In genomic region chr2:63697160-63697559, GRCh38 we compare ENCODE assay signal across 30 cellular contexts.
"Had no signal": no experiment of that assay in that cellular context is flagged by ENCODE, and none has a peak within 500 bp of the region (broad histone marks: within the 10 kb centered on the region; RNA-seq: fewer than 3 reads in every experiment).

No MANE protein-coding gene starts in this region.

- H3K4me1 ChIP-seq: adrenal gland had no signal

- H3K4me3 ChIP-seq: adrenal gland, body of pancreas, esophagus muscularis mucosa, gastrocnemius medialis had no signal

- H3K27me3 ChIP-seq: adrenal gland, body of pancreas, esophagus muscularis mucosa, foreskin keratinocyte, gastrocnemius medialis had no signal

- DNase-seq: activated CD4-positive, alpha-beta memory T cell treated with anti-CD3 and anti-CD28 coated beads for 36 hours; activated CD4-positive, alpha-beta T cell treated with anti-CD3 and anti-CD28 coated beads for 36 hours; activated CD4-positive, alpha-beta T cell treated with anti-CD3 and anti-CD28 coated beads, Interleukin-2, amount 10 ng/mL, durations not matched to agents 24 days and 14 days; activated CD4-positive, CD25-positive, alpha-beta regulatory T cell; activated CD4-positive, CD25-positive, alpha-beta regulatory T cell treated with anti-CD3 and anti-CD28 coated beads, Interleukin-2, amount 50 U/mL, for 72 hours; activated CD8-positive, alpha-beta memory T cell treated with anti-CD3 and anti-CD28 coated beads, Interleukin-2, amount 10 ng/mL, durations not matched to agents 7 days and 5 days; activated CD8-positive, alpha-beta memory T cell treated with anti-CD3 and anti-CD28 coated beads, Interleukin-2, amount 50 U/mL, for 4 hours; activated CD8-positive, alpha-beta T cell treated with anti-CD3 and anti-CD28 coated beads, Interleukin-2, amount 10 ng/mL, durations not matched to agents 7 days and 5 days; activated effector memory CD4-positive, alpha-beta T cell treated with anti-CD3 and anti-CD28 coated beads, Interleukin-2, amount 50 U/mL, for 16 hours; activated naive CD4-positive, alpha-beta T cell treated with anti-CD3 and anti-CD28 coated beads for 36 hours; activated naive CD8-positive, alpha-beta T cell treated with anti-CD3 and anti-CD28 coated beads for 36 hours; activated naive CD8-positive, alpha-beta T cell treated with anti-CD3 and anti-CD28 coated beads, Interleukin-2, amount 50 U/mL, for 24 hours; activated T-cell treated with anti-CD3 and anti-CD28 coated beads, Interleukin-2, amount 50 U/mL, for 1 hour; activated T-cell treated with anti-CD3 and anti-CD28 coated beads, Interleukin-2, amount 50 U/mL, for 48 hours; adrenal gland; amygdala; aorta; body of pancreas; caudate nucleus; cortex of kidney; dermis blood vessel endothelial cell; effector CD4-positive, alpha-beta T cell; effector memory CD8-positive, alpha-beta T cell; erythroblast; gastrocnemius medialis; glutamatergic neuron; T-helper 1 cell; T-helper 17 cell had no signal

- ATAC-seq: activated CD4-positive, alpha-beta T cell treated with anti-CD3 and anti-CD28 coated beads for 36 hours; activated CD8-positive, alpha-beta memory T cell treated with anti-CD3 and anti-CD28 coated beads, Interleukin-2, amount 10 ng/mL, durations not matched to agents 7 days and 5 days; activated CD8-positive, alpha-beta T cell treated with anti-CD3 and anti-CD28 coated beads, Interleukin-2, amount 10 ng/mL, durations not matched to agents 7 days and 5 days; activated naive CD8-positive, alpha-beta T cell treated with anti-CD3 and anti-CD28 coated beads, Interleukin-2, amount 50 U/mL, for 24 hours; body of pancreas; effector memory CD8-positive, alpha-beta T cell; foreskin keratinocyte; gastrocnemius medialis; T-helper 17 cell had no signal

- H3K9me3 ChIP-seq: adrenal gland, body of pancreas, esophagus muscularis mucosa, gastrocnemius medialis had no signal

- H3K27ac ChIP-seq: adrenal gland, body of pancreas, foreskin keratinocyte, gastrocnemius medialis had no signal

- H3K36me3 ChIP-seq: adrenal gland, esophagus muscularis mucosa, gastrocnemius medialis had no signal
